In the genomic region with DNA sequence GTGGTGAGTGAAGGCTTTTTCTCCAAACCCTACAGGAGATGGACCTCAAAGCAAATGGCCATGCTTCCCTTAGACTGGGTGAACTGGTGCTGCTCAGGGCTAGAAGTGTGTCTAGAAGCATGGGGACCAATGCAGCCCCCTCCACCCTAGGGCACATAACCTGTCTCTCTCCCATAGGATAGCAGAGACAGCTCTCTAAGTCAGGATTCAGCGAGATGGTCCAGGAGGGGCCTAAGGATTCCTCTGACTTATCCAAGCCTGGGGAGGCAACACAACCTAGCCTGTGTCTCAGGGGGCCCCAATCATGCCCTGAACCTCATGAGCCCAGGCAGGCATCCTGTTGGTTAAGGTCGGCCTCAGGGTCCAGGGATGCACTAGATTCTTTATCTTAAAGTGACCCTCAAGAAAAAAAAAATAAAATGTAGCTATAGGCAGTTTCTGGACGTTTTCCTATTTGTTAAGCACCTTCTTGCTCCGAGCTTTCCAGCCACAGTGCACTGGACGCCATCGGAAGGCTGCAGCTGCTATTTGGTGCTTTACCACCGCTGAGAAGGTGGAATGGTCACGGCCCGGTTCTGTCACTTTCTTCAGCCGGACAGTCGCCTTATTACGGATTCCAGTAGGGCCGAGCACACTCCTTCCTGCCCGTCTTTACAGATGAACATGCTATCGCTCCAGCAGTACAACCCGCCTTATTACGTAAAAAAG, we compare ENCODE assay signal across 12 cellular contexts. TPM values are rescaled to one million over a fixed set of nuclear protein-coding genes. Genes with fewer than 3 reads are reported as not detected.
A peak's percentile ranks its signal among the peaks of the same experiment; 100 is the strongest.
DNase-seq lines count a peak whose midpoint lies in the region; ATAC-seq and TF ChIP-seq lines count a peak whose summit lies in the region.
"Had no signal": no experiment of that assay in that cellular context is flagged by ENCODE, and none has a peak within 500 bp of the region (broad histone marks: within the 10 kb centered on the region; RNA-seq: fewer than 3 reads in every experiment).

No MANE protein-coding gene starts in this region.

- H3K36me3 ChIP-seq in CD4-positive, alpha-beta memory T cell (ENCODE audit: insufficient read depth, low read length): no peaks in the 10 kb centered on the region
- no peaks in the 10 kb centered on the region for H3K36me3 ChIP-seq in trophoblast cell (ENCODE audit: control insufficient read depth in 1 of 2, insufficient read depth in 2 of 2, low read length in 2 of 2)

- DNase-seq in CD4-positive, alpha-beta memory T cell: peak in 1 of 5 donors; percentile 6
- DNase-seq in WTC11 (ENCODE audit: low spot score): no peak
- DNase-seq in glutamatergic neuron: no peak
- peak in 1 of 2 donors; percentile 97 for DNase-seq in trophoblast cell
- no peak for DNase-seq in effector memory CD8-positive, alpha-beta T cell
- DNase-seq: KBM-7, T-helper 17 cell had no signal

- H3K27ac ChIP-seq in CD4-positive, alpha-beta memory T cell (ENCODE audit: low read depth, low read length): no peak overlapping the region
- H3K27ac ChIP-seq in trophoblast cell (ENCODE audit: low read depth, low read length): peak overlapping the region; percentile 24

- H3K79me2 ChIP-seq in trophoblast cell (ENCODE audit: control insufficient read depth, insufficient read depth, low read length, poor library complexity): peaks cover 2% of the 10 kb centered on the region

- POLR2A ChIA-PET in CD4-positive, alpha-beta memory T cell (lab: Charles Lee; ENCODE audit: partially characterized antibody): no interaction called here
- POLR2A ChIA-PET in WTC11 (lab: Charles Lee): interaction anchor here (0.6 to 1.1 kb wide), 4 partner anchors 10 to 604 kb away, joined by 3 read pairs; no protein-coding TSS in a partner anchor

- H3K4me3 ChIP-seq in CD4-positive, alpha-beta memory T cell (ENCODE audit: low read length in 2 of 2): no peak overlapping the region
- no peak overlapping the region for H3K4me3 ChIP-seq in trophoblast cell (ENCODE audit: low read depth, low read length)

- no peak overlapping the region for H4K12ac ChIP-seq in trophoblast cell (ENCODE audit: low read depth, low read length)

- peak overlapping the region; percentile 25 for H4K91ac ChIP-seq in trophoblast cell (ENCODE audit: low read depth, low read length)

- peaks cover 22 to 35% of the 10 kb centered on the region in 2 donors for H3K27me3 Mint-ChIP-seq in CD4-positive, alpha-beta memory T cell
- H3K27me3 Mint-ChIP-seq in WTC11 (ENCODE audit: low read depth) (peaks cover 12% of the 10 kb centered on the region), glutamatergic neuron (ENCODE audit: unreplicated experiment) (peaks cover 15% of the 10 kb centered on the region)
- H3K27me3 Mint-ChIP-seq in effector memory CD8-positive, alpha-beta T cell: peaks cover 40 to 100% of the 10 kb centered on the region in 2 donors

- no peak overlapping the region for H2BK5ac ChIP-seq in trophoblast cell (ENCODE audit: low read depth, low read length, poor library complexity)

- no peak overlapping the region for H3K9ac ChIP-seq in trophoblast cell (ENCODE audit: low read length)

- no peak overlapping the region for H3K23ac ChIP-seq in trophoblast cell (ENCODE audit: low read length)

- ATAC-seq in WTC11 (no peak), HG03159 (IDR thresholded peaks at IDR 0.05; ENCODE audit: unreplicated experiment) (no peak), GM21723 (IDR thresholded peaks at IDR 0.05; ENCODE audit: unreplicated experiment) (no peak), GM18502 (IDR thresholded peaks at IDR 0.05; ENCODE audit: poor library complexity, unreplicated experiment) (no peak)
- ATAC-seq in effector memory CD8-positive, alpha-beta T cell (replicated peaks): no peak
- ATAC-seq: natural killer cell treated with Interleukin-12 subunit alpha and Interleukin-12 subunit beta and Interleukin-15 and Interleukin-18, amount 100 ng/mL, for 72 hours; T-helper 17 cell had no signal

- H3K27me3 ChIP-seq in CD4-positive, alpha-beta memory T cell (ENCODE audit: insufficient read depth, low read length): peaks cover 32% of the 10 kb centered on the region
- H3K27me3 ChIP-seq in trophoblast cell (ENCODE audit: insufficient read depth, low read length): peaks cover 8% of the 10 kb centered on the region

- no CpG with 5 or more reads among the region's 17 CpGs for WGBS in trophoblast cell (ENCODE audit: extremely low coverage, insufficient coverage, insufficient read length)

- H3K4me1 ChIP-seq in CD4-positive, alpha-beta memory T cell (ENCODE audit: insufficient read depth, low read length): peaks cover 43% of the 10 kb centered on the region
- H3K4me1 ChIP-seq in trophoblast cell (ENCODE audit: control insufficient read depth in 1 of 2, insufficient read depth in 2 of 2, low read length in 2 of 2): peaks cover 22 to 32% of the 10 kb centered on the region in 2 experiments

- peaks cover 6 to 33% (median 22%) of the 10 kb centered on the region in 4 donors for H3K4me1 Mint-ChIP-seq in CD4-positive, alpha-beta memory T cell
- H3K4me1 Mint-ChIP-seq in WTC11 (peaks cover 21% of the 10 kb centered on the region), glutamatergic neuron (ENCODE audit: low read depth, unreplicated experiment) (peaks cover 4% of the 10 kb centered on the region)
- H3K4me1 Mint-ChIP-seq in effector memory CD8-positive, alpha-beta T cell (ENCODE audit: low read depth in 2 of 2): peaks cover 15 to 17% of the 10 kb centered on the region in 2 donors

- CTCF ChIA-PET in CD4-positive, alpha-beta memory T cell (lab: Charles Lee; ENCODE audit: partially characterized antibody): interaction anchor here (1.0 kb wide), 1 partner anchor 34 kb away, joined by 3 read pairs; no protein-coding TSS in a partner anchor
- CTCF ChIA-PET in WTC11 (lab: Charles Lee): interaction anchor here (0.7 to 1.8 kb wide), 3 partner anchors 9 to 534 kb away, joined by 3 to 5 read pairs (median 4); no protein-coding TSS in a partner anchor

- no peak overlapping the region for H3K27ac Mint-ChIP-seq in CD4-positive, alpha-beta memory T cell
- H3K27ac Mint-ChIP-seq in WTC11 (no peak overlapping the region), glutamatergic neuron (ENCODE audit: unreplicated experiment) (no peak overlapping the region)
- H3K27ac Mint-ChIP-seq in effector memory CD8-positive, alpha-beta T cell: no peak overlapping the region
- H3K27ac Mint-ChIP-seq: activated T-cell treated with anti-CD3 and anti-CD28 coated beads, Interleukin-2, amount 50 U/mL, for 24 hours; natural killer cell treated with Interleukin-12 subunit alpha and Interleukin-12 subunit beta and Interleukin-15 and Interleukin-18, amount 100 ng/mL, for 72 hours; T-helper 17 cell had no signal

- H3K18ac ChIP-seq in trophoblast cell (ENCODE audit: low read length): peak overlapping the region; percentile 27

- H2BK12ac ChIP-seq in trophoblast cell (ENCODE audit: low read length): peak overlapping the region; percentile 5

- H2AFZ ChIP-seq in trophoblast cell (ENCODE audit: insufficient read depth, low read length, poor library complexity): peak overlapping the region; percentile 32

- peaks cover 0 to 3% (median 0%) of the 10 kb centered on the region in 8 donors for H3K9me3 Mint-ChIP-seq in CD4-positive, alpha-beta memory T cell
- H3K9me3 Mint-ChIP-seq in WTC11 (peaks cover 4% of the 10 kb centered on the region; the same call in 1 of the 2 replicates), glutamatergic neuron (ENCODE audit: unreplicated experiment) (peaks cover 7% of the 10 kb centered on the region)
- H3K9me3 Mint-ChIP-seq in effector memory CD8-positive, alpha-beta T cell: no peaks in the 10 kb centered on the region
- H3K9me3 Mint-ChIP-seq: activated T-cell treated with anti-CD3 and anti-CD28 coated beads, Interleukin-2, amount 50 U/mL, for 24 hours; natural killer cell treated with Interleukin-12 subunit alpha and Interleukin-12 subunit beta and Interleukin-15 and Interleukin-18, amount 100 ng/mL, for 72 hours had no signal

- H3K36me3 Mint-ChIP-seq in CD4-positive, alpha-beta memory T cell: peaks cover 0 to under 1% of the 10 kb centered on the region in 2 donors
- H3K36me3 Mint-ChIP-seq in WTC11 (no peaks in the 10 kb centered on the region), glutamatergic neuron (ENCODE audit: unreplicated experiment) (peaks cover 5% of the 10 kb centered on the region)
- H3K36me3 Mint-ChIP-seq in effector memory CD8-positive, alpha-beta T cell (ENCODE audit: insufficient read depth): peaks cover 8% of the 10 kb centered on the region
- H3K36me3 Mint-ChIP-seq: natural killer cell treated with Interleukin-12 subunit alpha and Interleukin-12 subunit beta and Interleukin-15 and Interleukin-18, amount 100 ng/mL, for 72 hours had no signal

- H3K4me2 ChIP-seq in trophoblast cell (ENCODE audit: low read length): peak overlapping the region; percentile 82

- no peak for TF ChIP-seq CTCF in WTC11 (IDR thresholded peaks at IDR 0.05)
- no peak for TF ChIP-seq CTCF in glutamatergic neuron (IDR thresholded peaks at IDR 0.05; ENCODE audit: partially characterized antibody, unreplicated experiment)

- H3K14ac ChIP-seq in trophoblast cell (ENCODE audit: low read length): no peak overlapping the region

- H3K4ac ChIP-seq in trophoblast cell (ENCODE audit: low read depth, low read length): no peak overlapping the region

- H4K8ac ChIP-seq in trophoblast cell (ENCODE audit: low read depth, low read length): no peak overlapping the region

- intact Hi-C loops in CD4-positive, alpha-beta memory T cell (cut with micrococcal nuclease): no loop called here

- peaks cover 30% of the 10 kb centered on the region for H3K79me1 ChIP-seq in trophoblast cell (ENCODE audit: low read length)

- peak overlapping the region; percentile 9 for H2AK5ac ChIP-seq in trophoblast cell (ENCODE audit: low read length)

- H2BK120ac ChIP-seq in trophoblast cell (ENCODE audit: insufficient read depth, low read length, poor library complexity): no peak overlapping the region

- peak overlapping the region in 5 of 8 donors; percentile 7 to 26 (median 13) for H3K4me3 Mint-ChIP-seq in CD4-positive, alpha-beta memory T cell
- H3K4me3 Mint-ChIP-seq in WTC11: peak overlapping the region; percentile 59
- H3K4me3 Mint-ChIP-seq in glutamatergic neuron (ENCODE audit: unreplicated experiment): peak overlapping the region; percentile 63
- no peak overlapping the region for H3K4me3 Mint-ChIP-seq in effector memory CD8-positive, alpha-beta T cell
- H3K4me3 Mint-ChIP-seq: activated T-cell treated with anti-CD3 and anti-CD28 coated beads, Interleukin-2, amount 50 U/mL, for 24 hours; natural killer cell treated with Interleukin-12 subunit alpha and Interleukin-12 subunit beta and Interleukin-15 and Interleukin-18, amount 100 ng/mL, for 72 hours had no signal

- no peaks in the 10 kb centered on the region for H3K9me3 ChIP-seq in CD4-positive, alpha-beta memory T cell (ENCODE audit: control insufficient read depth in 1 of 2, low read length in 2 of 2)
- peaks cover 1% of the 10 kb centered on the region for H3K9me3 ChIP-seq in trophoblast cell (ENCODE audit: insufficient read depth, low read depth, low read length)

RNA-seq across cellular contexts. Expression of a gene that starts 5.0 kb away (rescaled TPM):
- total RNA-seq in CD4-positive, alpha-beta memory T cell: 1 to 10 TPM; 1.6 to 1.7 TPM
- polyA plus RNA-seq in CD4-positive, alpha-beta memory T cell: 1 to 10 TPM in 1 of 2 donors, under 1 TPM in 1; 1.00 to 1.8 TPM
- total RNA-seq in WTC11 (2021) (212 to 224 TPM (median 224 TPM) in 3 replicates), glutamatergic neuron (ENCODE audit: unreplicated experiment) (36.1 TPM)
- polyA plus RNA-seq in trophoblast cell (2013): 14.3 and 16.7 TPM in 2 replicates

RNA-seq across cellular contexts. Expression of a gene that starts 39.2 kb away (rescaled TPM):
- total RNA-seq in CD4-positive, alpha-beta memory T cell: 10 to 100 TPM; 60.2 to 63.0 TPM
- 10 to 100 TPM; 13.3 to 18.7 TPM for polyA plus RNA-seq in CD4-positive, alpha-beta memory T cell
- total RNA-seq in WTC11 (2021): 20.5 to 27.5 TPM (median 20.6 TPM) in 3 replicates
- total RNA-seq in glutamatergic neuron (ENCODE audit: unreplicated experiment): 38.1 TPM
- polyA plus RNA-seq in trophoblast cell (2013): 10.1 and 10.8 TPM in 2 replicates

Comparison
In these comparisons a context has a peak if more than half of its experiments do, and no peak if none do; other contexts are left out.
1. H3K4me3 Mint-ChIP-seq: peak in CD4-positive, alpha-beta memory T cell (5 of 8), WTC11 (single experiment) and glutamatergic neuron (single experiment); none in effector memory CD8-positive, alpha-beta T cell (0 of 2).
2. RNA of a gene that starts 5.0 kb away (total RNA-seq): 212 to 224 TPM in WTC11 and 36.1 TPM in glutamatergic neuron (single experiment); 1.6 to 1.7 TPM in CD4-positive, alpha-beta memory T cell; every median in the first group is over 10 times any median in the second.